ENCODE assay signal across 2 cellular contexts in the genomic region with DNA sequence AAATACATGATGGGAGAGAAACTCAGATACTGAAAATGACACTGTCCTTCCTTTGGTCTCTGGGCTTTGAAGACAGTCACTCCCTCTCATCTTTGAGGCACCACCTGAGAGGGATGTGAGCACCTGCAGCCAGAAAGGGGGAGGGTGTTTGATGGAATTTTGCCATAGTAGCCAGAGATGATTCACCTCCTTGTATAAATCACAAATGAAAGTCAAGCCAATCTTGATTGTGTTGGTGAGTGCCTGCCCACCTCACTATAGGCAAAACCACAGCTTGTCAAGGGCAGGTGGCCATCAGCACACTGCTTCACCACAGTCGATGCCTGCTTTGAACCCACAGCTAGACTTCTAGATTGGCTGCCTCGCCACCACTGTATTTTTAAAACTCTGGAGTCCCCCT.
TF ChIP-seq lines count a peak whose summit lies in the region.

No MANE protein-coding gene starts in this region.

TF ChIP-seq in A549, 52 proteins besides CTCF, POLR2A, EP300 and RAD21 (continued from another document):
- TF ChIP-seq, protein P1, sequence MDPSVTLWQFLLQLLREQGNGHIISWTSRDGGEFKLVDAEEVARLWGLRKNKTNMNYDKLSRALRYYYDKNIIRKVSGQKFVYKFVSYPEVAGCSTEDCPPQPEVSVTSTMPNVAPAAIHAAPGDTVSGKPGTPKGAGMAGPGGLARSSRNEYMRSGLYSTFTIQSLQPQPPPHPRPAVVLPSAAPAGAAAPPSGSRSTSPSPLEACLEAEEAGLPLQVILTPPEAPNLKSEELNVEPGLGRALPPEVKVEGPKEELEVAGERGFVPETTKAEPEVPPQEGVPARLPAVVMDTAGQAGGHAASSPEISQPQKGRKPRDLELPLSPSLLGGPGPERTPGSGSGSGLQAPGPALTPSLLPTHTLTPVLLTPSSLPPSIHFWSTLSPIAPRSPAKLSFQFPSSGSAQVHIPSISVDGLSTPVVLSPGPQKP (IDR thresholded peaks at IDR 0.05; ENCODE audit: low read depth, low read length), result no peak
- TF ChIP-seq, protein P2, sequence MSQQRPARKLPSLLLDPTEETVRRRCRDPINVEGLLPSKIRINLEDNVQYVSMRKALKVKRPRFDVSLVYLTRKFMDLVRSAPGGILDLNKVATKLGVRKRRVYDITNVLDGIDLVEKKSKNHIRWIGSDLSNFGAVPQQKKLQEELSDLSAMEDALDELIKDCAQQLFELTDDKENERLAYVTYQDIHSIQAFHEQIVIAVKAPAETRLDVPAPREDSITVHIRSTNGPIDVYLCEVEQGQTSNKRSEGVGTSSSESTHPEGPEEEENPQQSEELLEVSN (IDR thresholded peaks at IDR 0.05; ENCODE audit: borderline replicate concordance, low read depth), result no peak
- TF ChIP-seq, protein P3, sequence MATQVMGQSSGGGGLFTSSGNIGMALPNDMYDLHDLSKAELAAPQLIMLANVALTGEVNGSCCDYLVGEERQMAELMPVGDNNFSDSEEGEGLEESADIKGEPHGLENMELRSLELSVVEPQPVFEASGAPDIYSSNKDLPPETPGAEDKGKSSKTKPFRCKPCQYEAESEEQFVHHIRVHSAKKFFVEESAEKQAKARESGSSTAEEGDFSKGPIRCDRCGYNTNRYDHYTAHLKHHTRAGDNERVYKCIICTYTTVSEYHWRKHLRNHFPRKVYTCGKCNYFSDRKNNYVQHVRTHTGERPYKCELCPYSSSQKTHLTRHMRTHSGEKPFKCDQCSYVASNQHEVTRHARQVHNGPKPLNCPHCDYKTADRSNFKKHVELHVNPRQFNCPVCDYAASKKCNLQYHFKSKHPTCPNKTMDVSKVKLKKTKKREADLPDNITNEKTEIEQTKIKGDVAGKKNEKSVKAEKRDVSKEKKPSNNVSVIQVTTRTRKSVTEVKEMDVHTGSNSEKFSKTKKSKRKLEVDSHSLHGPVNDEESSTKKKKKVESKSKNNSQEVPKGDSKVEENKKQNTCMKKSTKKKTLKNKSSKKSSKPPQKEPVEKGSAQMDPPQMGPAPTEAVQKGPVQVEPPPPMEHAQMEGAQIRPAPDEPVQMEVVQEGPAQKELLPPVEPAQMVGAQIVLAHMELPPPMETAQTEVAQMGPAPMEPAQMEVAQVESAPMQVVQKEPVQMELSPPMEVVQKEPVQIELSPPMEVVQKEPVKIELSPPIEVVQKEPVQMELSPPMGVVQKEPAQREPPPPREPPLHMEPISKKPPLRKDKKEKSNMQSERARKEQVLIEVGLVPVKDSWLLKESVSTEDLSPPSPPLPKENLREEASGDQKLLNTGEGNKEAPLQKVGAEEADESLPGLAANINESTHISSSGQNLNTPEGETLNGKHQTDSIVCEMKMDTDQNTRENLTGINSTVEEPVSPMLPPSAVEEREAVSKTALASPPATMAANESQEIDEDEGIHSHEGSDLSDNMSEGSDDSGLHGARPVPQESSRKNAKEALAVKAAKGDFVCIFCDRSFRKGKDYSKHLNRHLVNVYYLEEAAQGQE (IDR thresholded peaks at IDR 0.05), result no peak
- TF ChIP-seq CEBPB (IDR thresholded peaks at IDR 0.05), result no peak
- no peak for TF ChIP-seq JUN (IDR thresholded peaks at IDR 0.05)

TF ChIP-seq in SK-N-SH treated with all-trans-retinoic acid at 6 μM for 48 hours, 23 proteins besides CTCF, POLR2A, EP300 and RAD21 (continued from another document):
- TF ChIP-seq, protein P4, sequence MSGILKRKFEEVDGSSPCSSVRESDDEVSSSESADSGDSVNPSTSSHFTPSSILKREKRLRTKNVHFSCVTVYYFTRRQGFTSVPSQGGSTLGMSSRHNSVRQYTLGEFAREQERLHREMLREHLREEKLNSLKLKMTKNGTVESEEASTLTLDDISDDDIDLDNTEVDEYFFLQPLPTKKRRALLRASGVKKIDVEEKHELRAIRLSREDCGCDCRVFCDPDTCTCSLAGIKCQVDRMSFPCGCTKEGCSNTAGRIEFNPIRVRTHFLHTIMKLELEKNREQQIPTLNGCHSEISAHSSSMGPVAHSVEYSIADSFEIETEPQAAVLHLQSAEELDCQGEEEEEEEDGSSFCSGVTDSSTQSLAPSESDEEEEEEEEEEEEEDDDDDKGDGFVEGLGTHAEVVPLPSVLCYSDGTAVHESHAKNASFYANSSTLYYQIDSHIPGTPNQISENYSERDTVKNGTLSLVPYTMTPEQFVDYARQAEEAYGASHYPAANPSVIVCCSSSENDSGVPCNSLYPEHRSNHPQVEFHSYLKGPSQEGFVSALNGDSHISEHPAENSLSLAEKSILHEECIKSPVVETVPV (CRISPR knock-in tag; IDR thresholded peaks at IDR 0.05), result no peak
- no peak for TF ChIP-seq TOX (CRISPR knock-in tag; IDR thresholded peaks at IDR 0.05; ENCODE audit: borderline replicate concordance)
